ENCODE assay signal across 16 cellular contexts in the genomic region with DNA sequence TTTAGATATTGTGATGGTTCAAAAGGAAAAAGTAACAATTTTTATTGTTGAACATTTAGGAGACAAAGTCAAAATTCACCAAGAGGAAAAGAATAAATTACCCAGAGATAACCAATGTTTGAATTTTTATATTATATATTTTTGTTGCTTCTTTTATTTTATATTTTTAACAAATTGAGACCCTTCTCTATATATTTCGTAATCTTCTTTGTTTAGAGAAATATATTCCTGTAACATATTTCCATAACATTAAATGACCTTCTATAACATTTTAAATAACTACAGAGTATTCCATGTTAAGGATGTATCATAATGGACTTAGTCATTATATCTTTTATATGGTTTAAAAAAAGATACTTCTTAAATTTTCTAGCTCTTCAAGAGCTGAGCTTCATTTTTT.
A peak's percentile ranks its signal among the peaks of the same experiment; 100 is the strongest.
DNase-seq lines count a peak whose midpoint lies in the region; ATAC-seq, FAIRE-seq and TF ChIP-seq lines count a peak whose summit lies in the region.
"Had no signal": no experiment of that assay in that cellular context is flagged by ENCODE, and none has a peak within 500 bp of the region (broad histone marks: within the 10 kb centered on the region; RNA-seq: fewer than 3 reads in every experiment).

No MANE protein-coding gene starts in this region.

- CTCF ChIA-PET in IMR-90 (lab: Yijun Ruan, JAX), result no interaction called here

- H2AFZ ChIP-seq in IMR-90 (replicated peaks; ENCODE audit: low read length, poor library complexity) (no peak overlapping the region), GM23338 (no peak overlapping the region)

- no peak overlapping the region for H2BK120ac ChIP-seq in IMR-90 (ENCODE audit: low read depth, low read length)

- H3K27ac Mint-ChIP-seq in GM23338, result no peak overlapping the region

- peaks cover 38 to 57% of the 10 kb centered on the region in 2 experiments for H3K79me1 ChIP-seq in IMR-90 (ENCODE audit: low read depth in 1 of 2, low read length in 2 of 2)

- H3K14ac ChIP-seq in IMR-90 (replicated peaks; ENCODE audit: low read depth, low read length), result no peak overlapping the region

- H3K4me3 ChIP-seq in IMR-90 (ENCODE audit: insufficient read depth, low read depth, low read length) (no peak overlapping the region), GM23338 (no peak overlapping the region)
- H3K4me3 ChIP-seq: A549 had no signal

- H3K79me2 ChIP-seq in GM23338 (replicated peaks; ENCODE audit: insufficient read depth), result peaks cover 15% of the 10 kb centered on the region; the same call in 1 of the 2 replicates

- dilution Hi-C loops in IMR-90 (cut with HindIII; ENCODE audit: low sequenced_read_pairs, unreplicated experiment), result no loop called here

- peaks cover 4% of the 10 kb centered on the region; the same call in 1 of the 2 replicates for H3K9me1 ChIP-seq in IMR-90 (ENCODE audit: insufficient read depth, low read length)

- no peak overlapping the region for H3K4ac ChIP-seq in IMR-90 (ENCODE audit: low read depth, low read length)

- H3K36me3 ChIP-seq in IMR-90 (ENCODE audit: control insufficient read depth, insufficient read depth, low read length) (peaks cover under 1% of the 10 kb centered on the region; the same call in 1 of the 2 replicates), GM23338 (ENCODE audit: insufficient read depth) (no peaks in the 10 kb centered on the region)

- H4K8ac ChIP-seq in IMR-90 (ENCODE audit: low read depth in 2 of 2, low read length in 2 of 2), result no peak overlapping the region

- no peak overlapping the region for H4K91ac ChIP-seq in IMR-90 (ENCODE audit: insufficient read depth, low read depth, low read length)

- H3K4me1 ChIP-seq in IMR-90 (ENCODE audit: control insufficient read depth, insufficient read depth, low read length), result peaks cover 7% of the 10 kb centered on the region
- H3K4me1 ChIP-seq in GM23338 (ENCODE audit: insufficient read depth), result peaks cover 12% of the 10 kb centered on the region; the same call in 1 of the 2 replicates

- no peak overlapping the region for H2BK15ac ChIP-seq in IMR-90 (ENCODE audit: low read depth, low read length)

- no TSS peak for BruUV-seq in IMR-90 (replicated peaks; lab: Mats Ljungman, UMichigan)

- H4K20me1 ChIP-seq in IMR-90 (ENCODE audit: insufficient read depth, low read length) (peaks cover 13% of the 10 kb centered on the region), GM23338 (replicated peaks; ENCODE audit: insufficient read depth) (no peaks in the 10 kb centered on the region; the same call in 1 of the 2 replicates)

- no peak overlapping the region for H2BK5ac ChIP-seq in IMR-90 (ENCODE audit: low read depth, low read length, poor library complexity, severe bottlenecking)

- peaks cover 22% of the 10 kb centered on the region for H3K4me1 Mint-ChIP-seq in GM23338

- no peak overlapping the region for H3K4me3 Mint-ChIP-seq in GM23338
- H3K4me3 Mint-ChIP-seq: CD4-positive, alpha-beta memory T cell; H9 had no signal

- TF ChIP-seq RAD21 in IMR-90 (IDR thresholded peaks at IDR 0.05; ENCODE audit: low read length), result no peak

- H3K27ac ChIP-seq in IMR-90 (ENCODE audit: insufficient read depth, low read length) (no peak overlapping the region), GM23338 (ENCODE audit: low read depth) (no peak overlapping the region)
- H3K27ac ChIP-seq: A549, C4-2B had no signal

- H3K9ac ChIP-seq in IMR-90 (ENCODE audit: low read depth, low read length), result no peak overlapping the region

- FAIRE-seq in TTC549 (lab: Jason Lieb, UNC) (peak; percentile 5), frontal cortex (lab: Jason Lieb, UNC) (peak; percentile 77)
- FAIRE-seq: H1, HepG2 had no signal

- H3K9me2 ChIP-seq in GM23338 (ENCODE audit: insufficient read depth), result no peaks in the 10 kb centered on the region; the same call in 1 of the 2 replicates

- H2BK20ac ChIP-seq in IMR-90 (ENCODE audit: low read depth, low read length), result no peak overlapping the region

- in situ Hi-C loops in IMR-90 (cut with MboI; ENCODE audit: low sequenced_read_pairs), result no loop called here

- no peaks in the 10 kb centered on the region for H3K9me3 ChIP-seq in IMR-90 (ENCODE audit: control insufficient read depth, insufficient read depth, low read length)
- H3K9me3 ChIP-seq: A549 had no signal

- H3K27me3 Mint-ChIP-seq in GM23338 (ENCODE audit: insufficient read depth, low read depth, poor library complexity), result no peaks in the 10 kb centered on the region
- H3K27me3 Mint-ChIP-seq: CD4-positive, alpha-beta memory T cell had no signal

- intact Hi-C loops in IMR-90 (cut with micrococcal nuclease), result no loop called here

- H3K27me3 ChIP-seq in IMR-90 (ENCODE audit: control insufficient read depth, insufficient read depth, low read length), result no peaks in the 10 kb centered on the region
- H3K27me3 ChIP-seq in GM23338 (ENCODE audit: insufficient read depth), result no peaks in the 10 kb centered on the region

- DNase-seq in IMR-90, result no peak
- DNase-seq in frontal cortex (ENCODE audit: low spot score in 2 of 2), result no peak
- no peak for DNase-seq in GM23338 (ENCODE audit: low spot score)
- no peak for DNase-seq in stimulated activated CD4-positive, alpha-beta T cell treated with anti-CD3 and anti-CD28 coated beads, Interleukin-4, amount 100 ng/mL, for 4 hours
- no peak for DNase-seq in NCI-H187 treated with DMSO at 0.1 percent for 48 hours (lab: John Stamatoyannopoulos, UW)
- DNase-seq: AML-193; CD4-positive, alpha-beta memory T cell; DND-41; EL; H9 had no signal

- WGBS in IMR-90 (ENCODE audit: extremely low coverage in 2 of 2, insufficient read length in 1 of 2), 2 experiments, result no CpG with 5 or more reads among the region's 1 CpG

- H3K18ac ChIP-seq in IMR-90 (ENCODE audit: low read depth, low read length), result no peak overlapping the region

- H3K4me2 ChIP-seq in IMR-90 (ENCODE audit: low read depth, low read length), result no peak overlapping the region
- H3K4me2 ChIP-seq in GM23338, result no peak overlapping the region
- H3K4me2 ChIP-seq: A549 had no signal

- no peak for ATAC-seq in IMR-90 (ENCODE audit: low read depth)
- no peak for ATAC-seq in GM23338
- ATAC-seq in GM18909 (IDR thresholded peaks at IDR 0.05; ENCODE audit: poor library complexity, unreplicated experiment), result no peak
- ATAC-seq: A549, HepG2 had no signal

- H2AK5ac ChIP-seq in IMR-90 (ENCODE audit: low read depth, low read length), result no peak overlapping the region

- H3F3A ChIP-seq in GM23338 (replicated peaks; ENCODE audit: low read depth), result no peaks in the 10 kb centered on the region

- H2AK9ac ChIP-seq in IMR-90 (replicated peaks; ENCODE audit: low read depth, low read length, poor library complexity), result no peak overlapping the region

- TF ChIP-seq POLR2A in IMR-90 (IDR thresholded peaks at IDR 0.05; ENCODE audit: low read depth, low read length), result no peak

- TF ChIP-seq CTCF in IMR-90 (conservative IDR thresholded peaks at IDR 0.05; ENCODE audit: low read depth, low read length) (no peak), GM23338 (conservative IDR thresholded peaks at IDR 0.05; ENCODE audit: low read depth in 2 of 2) (no peak)

- no peaks in the 10 kb centered on the region for H3K9me3 Mint-ChIP-seq in GM23338
- H3K9me3 Mint-ChIP-seq: CD4-positive, alpha-beta memory T cell; H9 had no signal

- H3K23ac ChIP-seq in IMR-90 (ENCODE audit: low read depth, low read length), result no peak overlapping the region

- POLR2A ChIA-PET in IMR-90 (lab: Charles Lee; ENCODE audit: unreplicated experiment), result no interaction called here

- no peak overlapping the region for H3K56ac ChIP-seq in IMR-90 (ENCODE audit: extremely low read depth, insufficient read depth, low read length)

- no peak overlapping the region for H4K5ac ChIP-seq in IMR-90 (ENCODE audit: low read depth, low read length)

- 0 out of 3 replicates have a peak, but pooled peaks cover 4% of the 10 kb centered on the region for H3K36me3 Mint-ChIP-seq in GM23338 (ENCODE audit: low read depth)

TF ChIP-seq in IMR-90, 13 proteins besides CTCF, POLR2A, EP300 and RAD21:
- TF ChIP-seq CEBPB (IDR thresholded peaks at IDR 0.05; ENCODE audit: low read depth, low read length), result 0 out of 2 replicates have a peak, but pooled peaks have one; percentile 2
- TF ChIP-seq RFX5 (IDR thresholded peaks at IDR 0.05; ENCODE audit: low read depth, low read length), result no peak
- no peak for TF ChIP-seq BHLHE40 (IDR thresholded peaks at IDR 0.05; ENCODE audit: low read depth, low read length)
- TF ChIP-seq ELK1 (IDR thresholded peaks at IDR 0.05; ENCODE audit: borderline replicate concordance, low read depth, low read length), result no peak
TF ChIP-seq in IMR-90: peak in this region for 1.

TF ChIP-seq in GM23338, 12 proteins besides CTCF, POLR2A, EP300 and RAD21 (continues in another document):
- no peak for TF ChIP-seq STAT1 (IDR thresholded peaks at IDR 0.05; ENCODE audit: unreplicated experiment)
- no peak for TF ChIP-seq CREB1 (CRISPR knock-in tag; IDR thresholded peaks at IDR 0.05; ENCODE audit: low read depth)
